Comparison of ENCODE assay signal across 13 cellular contexts in the genomic region with DNA sequence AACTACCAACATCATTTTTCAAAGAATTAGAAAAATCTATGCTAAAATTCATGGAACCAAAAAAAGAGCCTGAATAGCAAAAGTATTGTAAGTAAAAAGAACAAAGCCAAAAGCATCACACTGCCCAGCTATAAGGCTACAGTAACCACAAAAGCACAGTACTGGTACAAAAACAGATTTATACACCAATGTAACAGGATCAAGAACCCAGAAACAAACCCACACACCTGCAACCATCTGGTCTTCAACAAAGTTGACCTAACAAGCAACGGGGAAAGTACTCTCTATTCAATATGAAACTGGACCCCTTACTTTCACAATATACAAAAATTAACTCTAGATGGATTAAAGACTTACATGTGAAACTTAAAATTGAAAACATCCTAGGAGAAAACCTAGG.
"Had no signal": no experiment of that assay in that cellular context is flagged by ENCODE, and none has a peak within 500 bp of the region (broad histone marks: within the 10 kb centered on the region; RNA-seq: fewer than 3 reads in every experiment).

No MANE protein-coding gene starts in this region.

- ATAC-seq: activated CD4-positive, CD25-positive, alpha-beta regulatory T cell treated with anti-CD3 and anti-CD28 coated beads, Interleukin-2, amount 50 U/mL, for 24 hours; activated T-cell treated with anti-CD3 and anti-CD28 coated beads, Interleukin-2, amount 50 U/mL, for 4 hours; left ventricle myocardium superior had no signal

- DNase-seq: activated CD4-positive, alpha-beta T cell treated with anti-CD3 and anti-CD28 coated beads, Interleukin-2, amount 50 U/mL, for 48 hours; activated effector memory CD4-positive, alpha-beta T cell treated with anti-CD3 and anti-CD28 coated beads, Interleukin-2, amount 50 U/mL, for 16 hours; activated T-cell treated with anti-CD3 and anti-CD28 coated beads, Interleukin-2, amount 50 U/mL, for 4 hours; amygdala; cerebellar nuclear complex; left ventricle myocardium superior; mesendoderm; ovary; sigmoid colon; stimulated activated CD4-positive, alpha-beta T cell treated with anti-CD3 and anti-CD28 coated beads, Interleukin-2, amount 100 ng/mL, for 24 hours; stimulated activated naive CD4-positive, alpha-beta T cell treated with Interleukin-2 at 50 U/mL for 16 hours; trophoblast cell had no signal
